In the genomic region with DNA sequence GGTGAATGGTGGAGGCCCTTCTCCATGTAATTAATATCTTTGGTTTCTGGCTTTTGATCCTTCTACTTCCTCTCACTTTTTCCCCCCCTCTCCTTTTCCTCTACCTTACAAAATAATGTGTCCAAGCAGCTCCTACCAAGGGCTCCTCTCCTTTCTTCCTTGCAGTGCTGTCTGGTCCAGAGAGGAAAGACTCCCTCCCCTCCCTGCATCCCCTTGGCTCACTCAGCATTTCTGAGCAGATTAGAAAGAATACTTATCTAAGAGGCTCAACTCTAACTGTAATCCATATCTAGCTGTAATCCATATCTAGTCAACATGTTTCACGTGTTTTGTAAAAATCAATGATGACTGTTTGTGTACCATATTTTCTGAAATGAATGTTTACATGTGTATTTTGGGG, we compare ENCODE assay signal across 16 cellular contexts.
DNase-seq lines count a peak whose midpoint lies in the region; ATAC-seq and TF ChIP-seq lines count a peak whose summit lies in the region.
"Had no signal": no experiment of that assay in that cellular context is flagged by ENCODE, and none has a peak within 500 bp of the region (broad histone marks: within the 10 kb centered on the region; RNA-seq: fewer than 3 reads in every experiment).

No MANE protein-coding gene starts in this region.

- H3K4ac ChIP-seq in mesendoderm (ENCODE audit: low read depth, low read length): no peak overlapping the region

- H4K5ac ChIP-seq in mesendoderm (ENCODE audit: low read length): no peak overlapping the region

- H3K27ac ChIP-seq in HEK293 (ENCODE audit: extremely low read depth, low read depth, low read length) (no peak overlapping the region), neural progenitor cell (no peak overlapping the region), mesendoderm (ENCODE audit: low read depth, low read length) (no peak overlapping the region)

- H3K79me2 ChIP-seq in neural progenitor cell (ENCODE audit: low read depth) (no peaks in the 10 kb centered on the region), mesendoderm (ENCODE audit: control insufficient read depth, insufficient read depth, low read length) (no peaks in the 10 kb centered on the region)

- H3K4me1 Mint-ChIP-seq in activated T-cell treated with anti-CD3 and anti-CD28 coated beads, Interleukin-2, amount 50 U/mL, for 24 hours (ENCODE audit: low read depth): peaks cover 21% of the 10 kb centered on the region
- H3K4me1 Mint-ChIP-seq in activated CD8-positive, alpha-beta T cell treated with anti-CD3 and anti-CD28 coated beads, Interleukin-2, amount 10 ng/mL, durations not matched to agents 7 days and 5 days (ENCODE audit: low read depth): peaks cover 13% of the 10 kb centered on the region
- H3K4me1 Mint-ChIP-seq in neural progenitor cell: no peaks in the 10 kb centered on the region
- H3K4me1 Mint-ChIP-seq: B cell had no signal

- H3K27me3 ChIP-seq in neural progenitor cell (no peaks in the 10 kb centered on the region), mesendoderm (ENCODE audit: insufficient read depth, low read length, poor library complexity) (no peaks in the 10 kb centered on the region)

- no peaks in the 10 kb centered on the region for H3K79me1 ChIP-seq in mesendoderm (ENCODE audit: low read length)

- no peak overlapping the region for H2BK15ac ChIP-seq in mesendoderm (replicated peaks; ENCODE audit: low read depth)

- H2BK5ac ChIP-seq in mesendoderm (ENCODE audit: low read length): no peak overlapping the region

- no peak overlapping the region for H4K8ac ChIP-seq in mesendoderm (ENCODE audit: low read depth, low read length)

- peak overlapping the region; percentile 53 for H3K27ac Mint-ChIP-seq in activated T-cell treated with anti-CD3 and anti-CD28 coated beads, Interleukin-2, amount 50 U/mL, for 24 hours
- H3K27ac Mint-ChIP-seq in activated CD8-positive, alpha-beta T cell treated with anti-CD3 and anti-CD28 coated beads, Interleukin-2, amount 10 ng/mL, durations not matched to agents 7 days and 5 days: peak overlapping the region; percentile 30
- H3K27ac Mint-ChIP-seq in neural progenitor cell: peak overlapping the region; percentile 17
- H3K27ac Mint-ChIP-seq: B cell had no signal

- no peaks in the 10 kb centered on the region for H3K27me3 Mint-ChIP-seq in activated T-cell treated with anti-CD3 and anti-CD28 coated beads, Interleukin-2, amount 50 U/mL, for 24 hours
- H3K27me3 Mint-ChIP-seq in activated CD8-positive, alpha-beta T cell treated with anti-CD3 and anti-CD28 coated beads, Interleukin-2, amount 10 ng/mL, durations not matched to agents 7 days and 5 days (ENCODE audit: low read depth): no peaks in the 10 kb centered on the region
- no peaks in the 10 kb centered on the region for H3K27me3 Mint-ChIP-seq in neural progenitor cell (ENCODE audit: insufficient read depth, low read depth)
- H3K27me3 Mint-ChIP-seq: B cell had no signal

- H3K4me3 Mint-ChIP-seq in activated T-cell treated with anti-CD3 and anti-CD28 coated beads, Interleukin-2, amount 50 U/mL, for 24 hours: no peak overlapping the region
- H3K4me3 Mint-ChIP-seq in activated CD8-positive, alpha-beta T cell treated with anti-CD3 and anti-CD28 coated beads, Interleukin-2, amount 10 ng/mL, durations not matched to agents 7 days and 5 days: no peak overlapping the region
- H3K4me3 Mint-ChIP-seq in neural progenitor cell: no peak overlapping the region
- H3K4me3 Mint-ChIP-seq: B cell had no signal

- ATAC-seq in activated CD8-positive, alpha-beta T cell treated with anti-CD3 and anti-CD28 coated beads, Interleukin-2, amount 10 ng/mL, durations not matched to agents 7 days and 5 days: no peak
- no peak for ATAC-seq in mucosa of descending colon

- H4K20me1 ChIP-seq in neural progenitor cell (ENCODE audit: low read depth): no peaks in the 10 kb centered on the region

- intact Hi-C loops in mucosa of descending colon (cut with DNase I, micrococcal nuclease): no loop called here

- CTCF ChIA-PET in HEK293 (lab: Yijun Ruan, JAX): interaction anchor here (0.8 to 1.9 kb wide), 2 partner anchors 11 to 103 kb away, joined by 3 to 6 read pairs; no protein-coding TSS in a partner anchor
- CTCF ChIA-PET in activated CD8-positive, alpha-beta T cell treated with anti-CD3 and anti-CD28 coated beads, Interleukin-2, amount 10 ng/mL, durations not matched to agents 7 days and 5 days (lab: Charles Lee): interaction anchor here (0.5 kb wide), 1 partner anchor 706 kb away, joined by 3 read pairs; no protein-coding TSS in a partner anchor

- WGBS in mesendoderm (ENCODE audit: extremely low coverage, insufficient coverage, low lambda C conversion rate): no CpG with 5 or more reads among the region's 1 CpG

- H3F3A ChIP-seq in neural progenitor cell (ENCODE audit: low read depth): no peaks in the 10 kb centered on the region

- H3K9me3 Mint-ChIP-seq in activated T-cell treated with anti-CD3 and anti-CD28 coated beads, Interleukin-2, amount 50 U/mL, for 24 hours: no peaks in the 10 kb centered on the region
- H3K9me3 Mint-ChIP-seq in activated CD8-positive, alpha-beta T cell treated with anti-CD3 and anti-CD28 coated beads, Interleukin-2, amount 10 ng/mL, durations not matched to agents 7 days and 5 days (ENCODE audit: insufficient read depth): no peaks in the 10 kb centered on the region
- no peaks in the 10 kb centered on the region for H3K9me3 Mint-ChIP-seq in neural progenitor cell

- no peak overlapping the region for H3K4me3 ChIP-seq in HEK293 (ENCODE audit: low read depth, low read length)
- no peak overlapping the region for H3K4me3 ChIP-seq in neural progenitor cell
- no peak overlapping the region for H3K4me3 ChIP-seq in mucosa of descending colon
- no peak overlapping the region for H3K4me3 ChIP-seq in mesendoderm (ENCODE audit: low read length)

- H3K4me1 ChIP-seq in HEK293 (ENCODE audit: control insufficient read depth, insufficient read depth, low read length): no peaks in the 10 kb centered on the region
- H3K4me1 ChIP-seq in neural progenitor cell: no peaks in the 10 kb centered on the region
- H3K4me1 ChIP-seq in mucosa of descending colon (ENCODE audit: low read depth): no peaks in the 10 kb centered on the region
- no peaks in the 10 kb centered on the region for H3K4me1 ChIP-seq in mesendoderm (ENCODE audit: control insufficient read depth, low read depth, low read length)
- H3K4me1 ChIP-seq: Caco-2 had no signal

- H3K56ac ChIP-seq in mesendoderm (ENCODE audit: low read length): no peak overlapping the region

- H3K36me3 ChIP-seq in HEK293 (ENCODE audit: control insufficient read depth in 2 of 2, insufficient read depth in 1 of 2, low read length in 2 of 2): peaks cover 33 to 95% of the 10 kb centered on the region in 2 experiments
- peaks cover 9% of the 10 kb centered on the region for H3K36me3 ChIP-seq in neural progenitor cell
- no peaks in the 10 kb centered on the region for H3K36me3 ChIP-seq in mucosa of descending colon (ENCODE audit: low read depth)
- H3K36me3 ChIP-seq in mesendoderm (ENCODE audit: control insufficient read depth, insufficient read depth, low read length): peaks cover 8% of the 10 kb centered on the region

- H3K9ac ChIP-seq in neural progenitor cell (no peak overlapping the region), mesendoderm (ENCODE audit: low read length) (no peak overlapping the region)

- H3K4me2 ChIP-seq in neural progenitor cell (no peak overlapping the region), mesendoderm (ENCODE audit: low read length) (no peak overlapping the region)

- H2AFZ ChIP-seq in neural progenitor cell (replicated peaks): no peak overlapping the region

- no peak overlapping the region for H3K18ac ChIP-seq in mesendoderm (ENCODE audit: low read length)

- no peak overlapping the region for H3K23ac ChIP-seq in mesendoderm (ENCODE audit: low read length)

- H2AK5ac ChIP-seq in mesendoderm (ENCODE audit: low read length): no peak overlapping the region

- H2BK120ac ChIP-seq in mesendoderm (ENCODE audit: low read depth, low read length): no peak overlapping the region

- H3K9me3 ChIP-seq in HEK293 (ENCODE audit: control insufficient read depth, insufficient read depth, low read depth, low read length): no peaks in the 10 kb centered on the region
- H3K9me3 ChIP-seq in neural progenitor cell (ENCODE audit: low read depth): no peaks in the 10 kb centered on the region
- no peaks in the 10 kb centered on the region for H3K9me3 ChIP-seq in mucosa of descending colon
- H3K9me3 ChIP-seq: Caco-2 had no signal

- H3K36me3 Mint-ChIP-seq in activated T-cell treated with anti-CD3 and anti-CD28 coated beads, Interleukin-2, amount 50 U/mL, for 24 hours (ENCODE audit: low read depth): peaks cover 91% of the 10 kb centered on the region
- peaks cover 56% of the 10 kb centered on the region for H3K36me3 Mint-ChIP-seq in activated CD8-positive, alpha-beta T cell treated with anti-CD3 and anti-CD28 coated beads, Interleukin-2, amount 10 ng/mL, durations not matched to agents 7 days and 5 days (ENCODE audit: low read depth)
- H3K36me3 Mint-ChIP-seq in neural progenitor cell: peaks cover 23% of the 10 kb centered on the region

- TF ChIP-seq CTCF in HEK293 (tag by site-specific recombination; IDR thresholded peaks at IDR 0.05) (no peak), neural progenitor cell (IDR thresholded peaks at IDR 0.05) (no peak), mucosa of descending colon (IDR thresholded peaks at IDR 0.05) (no peak)

- no peak for DNase-seq in activated T-cell treated with anti-CD3 and anti-CD28 coated beads, Interleukin-2, amount 50 U/mL, for 24 hours
- DNase-seq in activated T-cell treated with anti-CD3 and anti-CD28 coated beads for 4 hours: no peak
- DNase-seq in activated CD8-positive, alpha-beta T cell treated with anti-CD3 and anti-CD28 coated beads, Interleukin-2, amount 10 ng/mL, durations not matched to agents 7 days and 5 days: no peak
- no peak for DNase-seq in neural progenitor cell (ENCODE audit: low spot score)
- DNase-seq in mucosa of descending colon: no peak
- no peak for DNase-seq in OCI-M2 (lab: John Stamatoyannopoulos, UW; ENCODE audit: unreplicated experiment)
- DNase-seq in mesendoderm: no peak
- DNase-seq: Caco-2, GF-D8, H7, KG1, NCI-H1417, NCI-H187 treated with DMSO at 0.1 percent for 48 hours, NCI-H2227 treated with DMSO at 0.1 percent for 48 hours had no signal

- POLR2A ChIA-PET in HEK293 (lab: Yijun Ruan, JAX): no interaction called here
- POLR2A ChIA-PET in activated CD8-positive, alpha-beta T cell treated with anti-CD3 and anti-CD28 coated beads, Interleukin-2, amount 10 ng/mL, durations not matched to agents 7 days and 5 days (lab: Charles Lee): interaction anchor here (0.6 kb wide), 1 partner anchor 731 kb away, joined by 3 read pairs; no protein-coding TSS in a partner anchor

TF ChIP-seq in HEK293, 187 proteins besides CTCF, POLR2A, EP300 and RAD21 (continues in another document):
- peak; percentile 71 for TF ChIP-seq PRDM1 (tag by site-specific recombination; IDR thresholded peaks at IDR 0.05)
